In the genomic region with DNA sequence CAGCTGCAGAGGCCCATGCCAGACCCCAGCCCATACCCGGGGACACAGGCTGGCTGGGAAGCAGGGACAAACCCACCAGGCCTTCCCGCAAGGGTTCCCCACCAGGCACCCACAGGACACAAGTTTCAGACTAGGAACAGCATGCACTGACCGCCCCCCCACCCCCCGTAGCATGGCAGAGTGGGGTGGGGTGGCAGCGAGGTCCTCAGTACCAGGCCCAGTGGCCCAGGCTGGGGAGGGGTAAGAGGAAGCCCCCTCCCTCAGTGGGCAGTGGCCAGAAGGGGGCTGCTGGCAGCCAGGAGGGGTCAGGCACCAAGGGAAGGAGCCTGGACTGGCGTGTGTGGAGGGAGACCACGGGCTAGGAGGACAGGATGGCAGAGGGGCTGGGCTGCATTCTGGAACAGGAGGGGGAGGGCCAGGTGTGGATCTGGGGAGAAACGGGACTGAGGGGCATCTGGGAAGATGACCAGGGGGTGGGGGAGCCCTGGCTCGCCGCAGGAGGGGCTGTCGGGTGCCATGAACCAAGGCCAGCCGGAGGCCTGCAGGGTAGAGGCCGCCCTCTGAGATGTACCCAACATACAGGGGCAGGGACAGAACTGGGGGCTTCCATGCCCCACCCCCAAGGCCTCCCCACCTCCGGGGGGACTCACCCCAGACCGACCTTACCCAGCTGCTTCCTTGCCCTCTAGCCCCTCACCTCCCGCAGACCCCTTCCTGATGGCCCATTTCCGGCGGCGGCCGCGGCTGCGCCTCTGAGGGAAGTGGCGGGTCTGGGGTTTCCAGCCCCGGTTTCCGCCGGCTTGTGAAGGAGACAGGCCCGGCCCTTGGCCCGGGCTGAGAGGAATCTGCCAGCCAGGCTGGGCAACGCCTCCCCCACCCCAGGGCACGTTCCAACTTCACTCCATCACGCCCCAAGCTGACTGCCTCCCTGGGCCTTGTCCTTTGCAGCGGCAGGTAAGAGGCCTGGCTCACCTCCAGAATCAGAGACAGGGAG, we compare ENCODE assay signal across 10 cellular contexts. TPM values are rescaled to one million over a fixed set of nuclear protein-coding genes. Genes with fewer than 3 reads are reported as not detected.
DNase-seq lines count a peak whose midpoint lies in the region; ATAC-seq and TF ChIP-seq lines count a peak whose summit lies in the region.
"Had no signal": no experiment of that assay in that cellular context is flagged by ENCODE, and none has a peak within 500 bp of the region (broad histone marks: within the 10 kb centered on the region; RNA-seq: fewer than 3 reads in every experiment).

No MANE protein-coding gene starts in this region.

- H3K4me2 ChIP-seq in Loucy (ENCODE audit: low read depth, low read length, poor library complexity, severe bottlenecking) = peak overlapping the region; percentile 89

- 50% methylated on average over 6 of the region's 32 CpGs for WGBS in right lobe of liver (ENCODE audit: insufficient coverage, low coverage, low lambda C conversion rate, missing lambda C conversion rate)

- no peaks in the 10 kb centered on the region for H3K36me3 ChIP-seq in CD4-positive, alpha-beta memory T cell (ENCODE audit: insufficient read depth, low read length)
- H3K36me3 ChIP-seq in Loucy (ENCODE audit: insufficient read depth, low read length) = no peaks in the 10 kb centered on the region
- H3K36me3 ChIP-seq in right lobe of liver = no peaks in the 10 kb centered on the region
- H3K36me3 ChIP-seq: MG63 had no signal

- POLR2A ChIA-PET in CD4-positive, alpha-beta memory T cell (lab: Charles Lee; ENCODE audit: partially characterized antibody) = no interaction called here

- H3K9me3 ChIP-seq in CD4-positive, alpha-beta memory T cell (ENCODE audit: control insufficient read depth in 1 of 2, low read length in 2 of 2) = no peaks in the 10 kb centered on the region
- H3K9me3 ChIP-seq in Loucy (ENCODE audit: insufficient read depth, low read depth, low read length) (no peaks in the 10 kb centered on the region), right lobe of liver (no peaks in the 10 kb centered on the region)
- H3K9me3 ChIP-seq: MG63 had no signal

- DNase-seq in CD4-positive, alpha-beta memory T cell = peak in 4 of 5 donors; percentile 26 to 63 (median 50)
- DNase-seq in activated T-helper 1 cell treated with Interleukin-2 at 50 U/mL for 16 hours (ENCODE audit: low read depth) = peak; percentile 30
- no peak for DNase-seq in right lobe of liver
- DNase-seq in NCI-H1694 treated with DMSO at 0.1 percent for 48 hours (lab: John Stamatoyannopoulos, UW) = no peak
- DNase-seq in NCI-H524 (lab: John Stamatoyannopoulos, UW) = no peak
- no peak for DNase-seq in SK-N-DZ (ENCODE audit: low spot score)
- DNase-seq: MG63 had no signal

- H3K9me2 ChIP-seq in Loucy (replicated peaks; ENCODE audit: low read depth, low read length) = no peaks in the 10 kb centered on the region

- peaks cover 24% of the 10 kb centered on the region; the same call in 1 of the 2 replicates for H3K79me2 ChIP-seq in Loucy (ENCODE audit: insufficient read depth, low read length)
- H3K79me2 ChIP-seq: parathyroid adenoma had no signal

- H3K4me3 Mint-ChIP-seq in CD4-positive, alpha-beta memory T cell = peak overlapping the region in 6 of 8 donors; percentile 33 to 68 (median 48)

- no peak overlapping the region for H2AFZ ChIP-seq in Loucy (ENCODE audit: low read length)
- H2AFZ ChIP-seq: parathyroid adenoma had no signal

- H4K20me1 ChIP-seq in Loucy (ENCODE audit: insufficient read depth, low read length, poor library complexity, severe bottlenecking) = peaks cover 5% of the 10 kb centered on the region

- TF ChIP-seq POLR2A in right lobe of liver (IDR thresholded peaks at IDR 0.05) = no peak

- peaks cover 7 to 31% (median 26%) of the 10 kb centered on the region in 4 donors for H3K4me1 Mint-ChIP-seq in CD4-positive, alpha-beta memory T cell

- TF ChIP-seq CTCF in Loucy (conservative IDR thresholded peaks at IDR 0.05; ENCODE audit: low read length) = no peak
- no peak for TF ChIP-seq CTCF in right lobe of liver (IDR thresholded peaks at IDR 0.05)

- H3K36me3 Mint-ChIP-seq in CD4-positive, alpha-beta memory T cell = no peaks in the 10 kb centered on the region

- H3K27me3 ChIP-seq in CD4-positive, alpha-beta memory T cell (ENCODE audit: insufficient read depth, low read length) = peaks cover 4% of the 10 kb centered on the region
- H3K27me3 ChIP-seq in Loucy (ENCODE audit: insufficient read depth, low read length, poor library complexity, severe bottlenecking) (no peaks in the 10 kb centered on the region), right lobe of liver (no peaks in the 10 kb centered on the region)
- H3K27me3 ChIP-seq: MG63 had no signal

- ATAC-seq in right lobe of liver (peak in 3 of 4 donors; percentile 10 to 23 (median 16)), GM18502 (IDR thresholded peaks at IDR 0.05; ENCODE audit: poor library complexity, unreplicated experiment) (no peak)

- CTCF ChIA-PET in CD4-positive, alpha-beta memory T cell (lab: Charles Lee; ENCODE audit: partially characterized antibody) = no interaction called here

- intact Hi-C loops in CD4-positive, alpha-beta memory T cell (cut with micrococcal nuclease) = no loop called here
- intact Hi-C loops in right lobe of liver (cut with DNase I) = no loop called here

- no peaks in the 10 kb centered on the region for H3F3A ChIP-seq in Loucy (ENCODE audit: low read depth)

- peaks cover 0 to 2% (median 0%) of the 10 kb centered on the region in 8 donors for H3K9me3 Mint-ChIP-seq in CD4-positive, alpha-beta memory T cell

- peak overlapping the region; percentile 79 for H3K9ac ChIP-seq in Loucy (ENCODE audit: low read depth, low read length, poor library complexity, severe bottlenecking)
- H3K9ac ChIP-seq: parathyroid adenoma had no signal

- H3K27ac ChIP-seq in CD4-positive, alpha-beta memory T cell (ENCODE audit: low read depth, low read length) = no peak overlapping the region
- no peak overlapping the region for H3K27ac ChIP-seq in right lobe of liver
- H3K27ac ChIP-seq: parathyroid adenoma had no signal

- peaks cover 0 to 5% of the 10 kb centered on the region in 2 donors for H3K27me3 Mint-ChIP-seq in CD4-positive, alpha-beta memory T cell

- no peak overlapping the region for H3K4me3 ChIP-seq in CD4-positive, alpha-beta memory T cell (ENCODE audit: low read length in 2 of 2)
- H3K4me3 ChIP-seq in Loucy (ENCODE audit: low read length, poor library complexity, severe bottlenecking) (peak overlapping the region; percentile 67), right lobe of liver (no peak overlapping the region)
- H3K4me3 ChIP-seq: MG63 had no signal

- H3K27ac Mint-ChIP-seq in CD4-positive, alpha-beta memory T cell = peak overlapping the region in 6 of 7 donors; percentile 15 to 87 (median 46)

- peaks cover 50% of the 10 kb centered on the region for H3K4me1 ChIP-seq in CD4-positive, alpha-beta memory T cell (ENCODE audit: insufficient read depth, low read length)
- H3K4me1 ChIP-seq in Loucy (ENCODE audit: insufficient read depth, low read length, poor library complexity, severe bottlenecking) = peaks cover 48% of the 10 kb centered on the region
- no peaks in the 10 kb centered on the region for H3K4me1 ChIP-seq in right lobe of liver

RNA-seq across cellular contexts. Expression of a gene that starts 5.6 kb away (rescaled TPM):
- total RNA-seq in CD4-positive, alpha-beta memory T cell = under 1 TPM; 0.29 to 0.80 TPM
- polyA plus RNA-seq in CD4-positive, alpha-beta memory T cell = not detected
- total RNA-seq in right lobe of liver = 1 to 10 TPM; 1.1 to 3.5 (median 1.2) TPM
- 1.1 and 1.9 TPM in 2 replicates for polyA plus RNA-seq in SK-N-DZ (2014; cell fraction: cytosol; rRNA removed)
- polyA plus RNA-seq in SK-N-DZ (2014; cell fraction: nucleus; rRNA removed) = 8.2 and 9.0 TPM in 2 replicates

RNA-seq across cellular contexts. Expression of a gene that starts 6.9 kb away (rescaled TPM):
- 10 to 100 TPM; 17.4 to 18.0 TPM for total RNA-seq in CD4-positive, alpha-beta memory T cell
- polyA plus RNA-seq in CD4-positive, alpha-beta memory T cell = 10 to 100 TPM; 10.5 to 20.2 TPM
- total RNA-seq in right lobe of liver = 10 to 100 TPM in 5 of 6 experiments, 1 to 10 TPM in 1; 9.0 to 27.4 (median 11.4) TPM
- 5.6 and 8.3 TPM in 2 replicates for polyA plus RNA-seq in SK-N-DZ (2014; cell fraction: cytosol; rRNA removed)
- 3.4 and 6.4 TPM in 2 replicates for polyA plus RNA-seq in SK-N-DZ (2014; cell fraction: nucleus; rRNA removed)

Comparison
In these comparisons a context has a peak if more than half of its experiments do, and no peak if none do; other contexts are left out.
1. DNase-seq: peak in CD4-positive, alpha-beta memory T cell (4 of 5) and activated T-helper 1 cell treated with Interleukin-2 at 50 U/mL for 16 hours (single experiment); none in right lobe of liver (0 of 3), NCI-H1694 treated with DMSO at 0.1 percent for 48 hours (single experiment), NCI-H524 (0 of 2) and SK-N-DZ (single experiment).